1 cellular context compared by ENCODE assay signal in the genomic region with DNA sequence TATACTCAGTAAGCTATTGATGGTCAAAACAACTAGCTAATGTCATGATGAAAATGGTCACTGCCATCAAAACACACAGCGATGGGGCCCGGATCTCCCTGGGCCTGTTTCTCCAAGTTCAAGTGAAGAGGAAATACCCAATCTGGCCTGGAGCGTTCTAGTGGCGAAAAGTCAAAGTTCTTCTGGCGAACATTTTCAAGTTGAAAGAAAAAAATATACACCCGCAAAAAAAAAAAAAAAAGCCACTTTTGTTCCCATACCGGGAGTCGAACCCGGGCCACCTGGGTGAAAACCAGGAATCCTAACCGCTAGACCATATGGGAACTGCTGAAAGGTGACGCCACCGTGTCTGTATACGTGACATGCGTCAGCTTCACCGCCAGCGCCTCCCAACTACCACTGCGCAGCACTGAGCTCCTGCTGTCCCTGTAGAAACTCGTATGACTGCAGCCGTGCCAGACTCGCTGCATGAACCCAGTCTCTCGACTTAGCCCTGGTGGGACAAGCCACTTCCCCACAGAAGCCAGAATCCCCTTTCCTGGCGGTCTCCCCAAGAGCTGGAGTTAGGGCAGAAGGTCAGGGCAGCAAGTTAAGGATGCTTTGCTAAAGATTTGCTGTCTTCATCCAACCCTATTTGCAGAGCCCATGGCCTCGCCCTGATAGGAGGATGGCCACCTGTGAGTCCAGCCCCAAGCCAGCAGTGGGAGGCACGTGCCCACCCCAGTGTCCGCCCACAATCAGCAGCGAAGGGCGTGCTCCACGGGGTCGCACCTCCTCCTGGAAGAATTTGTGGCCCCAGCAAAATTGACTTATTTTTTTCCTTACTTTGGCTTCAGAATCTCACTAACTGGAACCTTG.
TF ChIP-seq lines count a peak whose summit lies in the region.

No MANE protein-coding gene starts in this region.

TF ChIP-seq in neural cell, 6 proteins besides CTCF, POLR2A, EP300 and RAD21 (continued from another document):
- TF ChIP-seq EZH2 (IDR thresholded peaks at IDR 0.05; ENCODE audit: borderline replicate concordance, insufficient read depth, low read length, poor library complexity, severe bottlenecking), result no peak
- peak; percentile 52 for TF ChIP-seq SMC3 (conservative IDR thresholded peaks at IDR 0.05; ENCODE audit: poor library complexity)
- no peak for TF ChIP-seq TAF1 (IDR thresholded peaks at IDR 0.05; ENCODE audit: low read depth)
